Comparison of ENCODE assay signal across 15 cellular contexts in genomic region chr1:5364591-5364990, GRCh38.
DNase-seq lines count a peak whose midpoint lies in the region; ATAC-seq and TF ChIP-seq lines count a peak whose summit lies in the region.
"Had no signal": no experiment of that assay in that cellular context is flagged by ENCODE, and none has a peak within 500 bp of the region (broad histone marks: within the 10 kb centered on the region; RNA-seq: fewer than 3 reads in every experiment).

No MANE protein-coding gene starts in this region.

- H3K4me3 ChIP-seq in CD4-positive, CD25-positive, alpha-beta regulatory T cell (ENCODE audit: low read depth, low read length) = no peak overlapping the region
- H3K4me3 ChIP-seq in MG63 (no peak overlapping the region), stomach (no peak overlapping the region)
- H3K4me3 ChIP-seq: GM23248, HAP-1 had no signal

- H3K4me1 Mint-ChIP-seq in CD4-positive, CD25-positive, alpha-beta regulatory T cell = peaks cover 0 to 17% (median 2%) of the 10 kb centered on the region in 4 donors

- H3K36me3 ChIP-seq in CD4-positive, CD25-positive, alpha-beta regulatory T cell (ENCODE audit: control insufficient read depth, insufficient read depth, low read length) = no peaks in the 10 kb centered on the region
- H3K36me3 ChIP-seq in MG63 (no peaks in the 10 kb centered on the region), stomach (no peaks in the 10 kb centered on the region)
- H3K36me3 ChIP-seq: BE2C, HAP-1 had no signal

- WGBS in stomach, 5 donors = 73 to 89% (median 83%) methylated on average over 6 of the region's 6 CpGs

- peak overlapping the region in 2 of 3 donors; percentile 2 to 15 for H3K27ac Mint-ChIP-seq in CD4-positive, CD25-positive, alpha-beta regulatory T cell
- H3K27ac Mint-ChIP-seq: CD4-positive, alpha-beta T cell had no signal

- DNase-seq in CD4-positive, CD25-positive, alpha-beta regulatory T cell = no peak
- DNase-seq in MG63 (peak; percentile 22), mesenteric fat pad (ENCODE audit: low spot score) (peak; percentile 49), stomach (peak; percentile 3)
- DNase-seq: ACHN; BE2C; C1 segment of cervical spinal cord; Caco-2; CD4-positive, alpha-beta T cell; GM23248; KBM-7 had no signal

- no peaks in the 10 kb centered on the region for H3K27me3 Mint-ChIP-seq in CD4-positive, CD25-positive, alpha-beta regulatory T cell
- H3K27me3 Mint-ChIP-seq: IgD-negative memory B cell had no signal

- no peak overlapping the region for H3K27ac ChIP-seq in CD4-positive, CD25-positive, alpha-beta regulatory T cell (ENCODE audit: insufficient read depth, low read length, poor library complexity, severe bottlenecking)
- H3K27ac ChIP-seq in stomach = no peak overlapping the region
- H3K27ac ChIP-seq: GM23248 had no signal

- no peaks in the 10 kb centered on the region for H3K27me3 ChIP-seq in CD4-positive, CD25-positive, alpha-beta regulatory T cell (ENCODE audit: control insufficient read depth, insufficient read depth, low read length)
- H3K27me3 ChIP-seq in MG63 = no peaks in the 10 kb centered on the region
- peaks cover 0 to 47% (median 0%) of the 10 kb centered on the region in 3 donors for H3K27me3 ChIP-seq in stomach
- H3K27me3 ChIP-seq: BE2C had no signal

- H3K36me3 Mint-ChIP-seq in CD4-positive, CD25-positive, alpha-beta regulatory T cell = no peaks in the 10 kb centered on the region
- H3K36me3 Mint-ChIP-seq: IgD-negative memory B cell had no signal

- no peak for ATAC-seq in CD4-positive, CD25-positive, alpha-beta regulatory T cell (ENCODE audit: low read depth in 2 of 2)
- ATAC-seq in HG03565 (IDR thresholded peaks at IDR 0.05; ENCODE audit: unreplicated experiment) = no peak
- ATAC-seq in GM21576 (IDR thresholded peaks at IDR 0.05; ENCODE audit: unreplicated experiment) = no peak

- no peak for TF ChIP-seq POLR2A in stomach (IDR thresholded peaks at IDR 0.05)

- TF ChIP-seq CTCF in stomach (IDR thresholded peaks at IDR 0.05) = no peak

- H3K4me1 ChIP-seq in CD4-positive, CD25-positive, alpha-beta regulatory T cell (ENCODE audit: control insufficient read depth, insufficient read depth, low read length, poor library complexity, severe bottlenecking) = peaks cover 6% of the 10 kb centered on the region
- no peaks in the 10 kb centered on the region for H3K4me1 ChIP-seq in stomach
- H3K4me1 ChIP-seq: BE2C, Caco-2, HAP-1 had no signal

- H3K9me3 ChIP-seq in CD4-positive, CD25-positive, alpha-beta regulatory T cell (ENCODE audit: control insufficient read depth in 2 of 2, low read length in 2 of 2) = peaks cover 0 to 1% of the 10 kb centered on the region in 2 experiments
- H3K9me3 ChIP-seq in MG63 = no peaks in the 10 kb centered on the region
- no peaks in the 10 kb centered on the region for H3K9me3 ChIP-seq in stomach
- H3K9me3 ChIP-seq: BE2C, Caco-2, HAP-1 had no signal

- no peak overlapping the region for H3K4me3 Mint-ChIP-seq in CD4-positive, CD25-positive, alpha-beta regulatory T cell
- H3K4me3 Mint-ChIP-seq: CD4-positive, alpha-beta T cell; IgD-negative memory B cell had no signal

- intact Hi-C loops in stomach (cut with DNase I; ENCODE audit: low total_unique reads) = no loop called here

- peaks cover 0 to 4% (median 0%) of the 10 kb centered on the region in 7 donors for H3K9me3 Mint-ChIP-seq in CD4-positive, CD25-positive, alpha-beta regulatory T cell
- H3K9me3 Mint-ChIP-seq: CD4-positive, alpha-beta T cell; IgD-negative memory B cell had no signal

- TF ChIP-seq EP300 in stomach (IDR thresholded peaks at IDR 0.05) = no peak

Comparison
In these comparisons a context has a peak if more than half of its experiments do, and no peak if none do; other contexts are left out.
1. DNase-seq: peak in MG63 (single experiment), mesenteric fat pad (single experiment) and stomach (single experiment); none in CD4-positive, CD25-positive, alpha-beta regulatory T cell (0 of 3).